10 cellular contexts compared by ENCODE assay signal in the genomic region with DNA sequence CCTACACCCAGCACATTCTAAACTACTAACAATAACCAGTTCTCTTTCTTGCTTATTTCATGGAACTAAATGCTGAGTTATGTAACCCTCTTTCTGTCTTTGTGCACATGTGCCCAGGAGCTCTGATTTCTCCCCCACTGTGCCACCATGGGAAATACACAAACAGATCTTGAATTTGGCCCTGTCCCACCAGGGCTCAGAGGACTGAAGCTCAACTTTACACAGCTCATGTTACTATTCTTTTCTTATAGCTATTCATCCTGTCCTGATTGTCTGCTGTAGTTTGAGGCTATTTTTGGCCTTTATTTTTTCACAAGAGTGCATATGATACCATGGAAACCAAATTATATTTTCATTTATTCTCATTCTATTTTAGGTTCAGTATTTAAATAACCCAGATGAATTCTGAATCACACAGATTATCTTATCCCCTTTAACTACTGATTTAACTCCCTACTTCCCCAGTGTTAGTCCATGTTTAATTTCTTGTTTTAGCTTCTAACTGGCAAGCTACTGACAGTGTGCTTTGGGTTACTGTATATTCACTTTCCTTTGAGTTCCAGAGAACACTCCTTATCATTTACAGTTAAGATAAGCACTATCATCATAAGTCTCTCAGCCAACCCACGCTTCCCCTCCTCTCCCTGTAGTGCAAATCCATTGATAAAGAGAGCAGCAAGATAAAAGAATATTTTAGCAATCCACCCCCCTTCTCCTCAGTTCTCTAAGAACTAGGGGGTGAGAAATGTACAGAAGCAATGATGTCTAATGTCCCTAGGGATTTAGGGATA.
DNase-seq lines count a peak whose midpoint lies in the region; ATAC-seq, FAIRE-seq and TF ChIP-seq lines count a peak whose summit lies in the region.
"Had no signal": no experiment of that assay in that cellular context is flagged by ENCODE, and none has a peak within 500 bp of the region (broad histone marks: within the 10 kb centered on the region; RNA-seq: fewer than 3 reads in every experiment).

No MANE protein-coding gene starts in this region.

- intact Hi-C loops in CD14-positive monocyte (cut with micrococcal nuclease) (no loop called here), K562 (cut with micrococcal nuclease) (no loop called here), PC-3 (cut with micrococcal nuclease) (loop anchor here (10.0 kb wide), 1 partner anchor 1494 kb away; no protein-coding TSS in a partner anchor)

- 0% methylated on average over 1 of the region's 1 CpG for WGBS in K562 (ENCODE audit: insufficient coverage, low coverage, missing lambda C conversion rate)

- peaks cover 79% of the 10 kb centered on the region for H3K4me1 Mint-ChIP-seq in CD14-positive monocyte

- peaks cover 0 to 1% (median 0%) of the 10 kb centered on the region in 3 donors for H3K27me3 Mint-ChIP-seq in CD14-positive monocyte (ENCODE audit: low read depth in 3 of 3)

- BruUV-seq in K562 (replicated peaks; lab: Mats Ljungman, UMichigan) (no TSS peak), PC-3 (replicated peaks; lab: Mats Ljungman, UMichigan) (no TSS peak)

- no peaks in the 10 kb centered on the region for H3K27me3 ChIP-seq in MG63
- H3K27me3 ChIP-seq in K562 (ENCODE audit: control insufficient read depth in 2 of 2, insufficient read depth in 2 of 2, low read length in 2 of 2), result no peaks in the 10 kb centered on the region
- no peaks in the 10 kb centered on the region for H3K27me3 ChIP-seq in keratinocyte (ENCODE audit: control insufficient read depth, extremely low read depth, insufficient read depth, low read length)
- no peaks in the 10 kb centered on the region for H3K27me3 ChIP-seq in PC-3 (ENCODE audit: low read length)

- no peak overlapping the region for H3K4me3 Mint-ChIP-seq in CD14-positive monocyte

- H3K9me1 ChIP-seq in K562 (ENCODE audit: control insufficient read depth, insufficient read depth, low read length) (peaks cover 3% of the 10 kb centered on the region), keratinocyte (ENCODE audit: control insufficient read depth, extremely low read depth, insufficient read depth, low read length) (no peaks in the 10 kb centered on the region)

- FAIRE-seq in K562 (lab: Jason Lieb, UNC) (peak; percentile 23), keratinocyte (lab: Jason Lieb, UNC) (no peak)
- FAIRE-seq: GM18507, H1 had no signal

- peaks cover 6% of the 10 kb centered on the region for H3F3A ChIP-seq in PC-3 (ENCODE audit: low read length, unreplicated experiment)

- H3K4me2 ChIP-seq in K562 (ENCODE audit: insufficient read depth, low read length), result peak overlapping the region; percentile 54
- peak overlapping the region; percentile 33 for H3K4me2 ChIP-seq in keratinocyte (ENCODE audit: control insufficient read depth, extremely low read depth, insufficient read depth, low read depth, low read length)
- no peak overlapping the region for H3K4me2 ChIP-seq in PC-3 (ENCODE audit: low read length)

- no peak for TF ChIP-seq RAD21 in K562 (CRISPR knock-in tag; conservative IDR thresholded peaks at IDR 0.05 in 1 of 2, IDR thresholded peaks at IDR 0.05 in 1 of 2)

- no peaks in the 10 kb centered on the region for H3K9me3 Mint-ChIP-seq in CD14-positive monocyte

- CTCF ChIA-PET in K562 (lab: Yijun Ruan, JAX; ENCODE audit: low intra/inter-chr PET ratio) (no interaction called here), PC-3 (lab: Charles Lee) (interaction anchor here (0.6 kb wide), 1 partner anchor 242 kb away, joined by 6 read pairs; no protein-coding TSS in a partner anchor)

- H3K4me1 ChIP-seq in K562 (replicated peaks in 1 of 2; ENCODE audit: control insufficient read depth in 2 of 2, insufficient read depth in 2 of 2, low read length in 2 of 2) (peaks cover 16 to 57% of the 10 kb centered on the region in 2 experiments; a peak in 4 of 5 replicates), keratinocyte (ENCODE audit: control insufficient read depth, extremely low read depth, insufficient read depth, low read length) (peaks cover 87% of the 10 kb centered on the region), PC-3 (ENCODE audit: insufficient read depth, low read length) (peaks cover 54% of the 10 kb centered on the region)

- dilution Hi-C loops in keratinocyte (cut with MboI; ENCODE audit: extremely low pct_ligation_motif_present, low sequenced_read_pairs), result no loop called here

- POLR2A ChIA-PET in K562 (lab: Yijun Ruan, JAX) (interaction anchor here (0.8 to 1.2 kb wide), 2 partner anchors 13 to 289 kb away, joined by 3 read pairs; no protein-coding TSS in a partner anchor), PC-3 (lab: Charles Lee; ENCODE audit: unreplicated experiment) (no interaction called here)

- no peak overlapping the region for H2AFZ ChIP-seq in K562 (ENCODE audit: low read depth, low read length)
- no peak overlapping the region for H2AFZ ChIP-seq in keratinocyte (ENCODE audit: control insufficient read depth, low read length)
- no peak overlapping the region for H2AFZ ChIP-seq in PC-3 (ENCODE audit: low read length)

- ATAC-seq in K562 (no peak), PC-3 (no peak), GM18505 (IDR thresholded peaks at IDR 0.05; ENCODE audit: unreplicated experiment) (no peak)

- no peak for DNase-seq in CD14-positive monocyte (ENCODE audit: low spot score)
- peak; percentile 16 for DNase-seq in MG63
- peak in 3 of 4 experiments; percentile 36 to 54 (median 36) for DNase-seq in K562 (ENCODE audit: extremely low read depth in 1 of 4, low spot score in 3 of 4)
- no peak for DNase-seq in keratinocyte (ENCODE audit: low read depth, low spot score)
- DNase-seq in activated CD4-positive, CD25-positive, alpha-beta regulatory T cell (lab: John Stamatoyannopoulos, UW), result no peak
- DNase-seq in PC-3, result no peak
- DNase-seq in NCI-H524 treated with DMSO at 0.1 percent for 48 hours (lab: John Stamatoyannopoulos, UW), result no peak

- H3K36me3 Mint-ChIP-seq in CD14-positive monocyte, result peaks cover 12 to 19% of the 10 kb centered on the region in 2 donors

- no peaks in the 10 kb centered on the region for H3K79me2 ChIP-seq in K562 (ENCODE audit: control insufficient read depth, insufficient read depth, low read length)
- H3K79me2 ChIP-seq in keratinocyte (ENCODE audit: control insufficient read depth, insufficient read depth, low read length), result no peaks in the 10 kb centered on the region
- H3K79me2 ChIP-seq in PC-3 (ENCODE audit: low read length), result no peaks in the 10 kb centered on the region

- no peak overlapping the region for H3K27ac ChIP-seq in K562 (ENCODE audit: extremely low read depth, low read depth, low read length)
- H3K27ac ChIP-seq in keratinocyte (ENCODE audit: control insufficient read depth, insufficient read depth, low read length), result peak overlapping the region; percentile 47
- H3K27ac ChIP-seq in PC-3 (ENCODE audit: low read length), result no peak overlapping the region

- no peak for TF ChIP-seq POLR2A in K562 (conservative IDR thresholded peaks at IDR 0.05)
- TF ChIP-seq POLR2A in GM18505 (IDR thresholded peaks at IDR 0.05; ENCODE audit: borderline replicate concordance, extremely low read depth, insufficient read depth, insufficient read length), result no peak

- no peaks in the 10 kb centered on the region for H3K9me3 ChIP-seq in MG63
- no peaks in the 10 kb centered on the region for H3K9me3 ChIP-seq in K562 (replicated peaks; ENCODE audit: control insufficient read depth, insufficient read depth, low read depth, low read length)
- H3K9me3 ChIP-seq in keratinocyte (ENCODE audit: control insufficient read depth, low read depth, low read length), result no peaks in the 10 kb centered on the region
- no peaks in the 10 kb centered on the region for H3K9me3 ChIP-seq in PC-3 (ENCODE audit: low read length)

- peak overlapping the region; percentile 20 to 87 (median 72) for H3K27ac Mint-ChIP-seq in CD14-positive monocyte

- TF ChIP-seq EP300 in K562 (IDR thresholded peaks at IDR 0.05; ENCODE audit: low read length), result peak; percentile 76; the same call in 1 of the 2 replicates

- H3K36me3 ChIP-seq in MG63 (peaks cover 43% of the 10 kb centered on the region), K562 (ENCODE audit: control insufficient read depth, insufficient read depth, low read length) (peaks cover 55% of the 10 kb centered on the region), keratinocyte (ENCODE audit: control insufficient read depth in 2 of 2, extremely low read depth in 1 of 2, insufficient read depth in 2 of 2, low read length in 2 of 2) (peaks cover 0 to 18% of the 10 kb centered on the region in 2 experiments), PC-3 (ENCODE audit: low read depth, low read length) (peaks cover 11% of the 10 kb centered on the region)

- no peaks in the 10 kb centered on the region for H3K9me2 ChIP-seq in PC-3 (replicated peaks; ENCODE audit: low read length)

- in situ Hi-C loops in K562 (cut with MboI), result no loop called here

- H3K9ac ChIP-seq in K562 (ENCODE audit: insufficient read depth in 1 of 2, low read depth in 2 of 2, low read length in 2 of 2) (peak overlapping the region in 1 of 2 experiments; percentile 30; a peak in 1 of 4 replicates), keratinocyte (ENCODE audit: control insufficient read depth, extremely low read depth, insufficient read depth, low read length) (peak overlapping the region; percentile 24), PC-3 (ENCODE audit: low read length) (no peak overlapping the region)

- TF ChIP-seq CTCF in CD14-positive monocyte (IDR thresholded peaks at IDR 0.05), result no peak
- TF ChIP-seq CTCF in K562 (IDR thresholded peaks at IDR 0.05 in 2 of 3, conservative IDR thresholded peaks at IDR 0.05 in 1 of 3; ENCODE audit: insufficient read depth in 2 of 3, low read depth in 1 of 3, low read length in 3 of 3), result no peak
- TF ChIP-seq CTCF in keratinocyte (optimal IDR thresholded peaks at IDR 0.05 in 1 of 3, IDR thresholded peaks at IDR 0.05 in 1 of 3, conservative IDR thresholded peaks at IDR 0.05 in 1 of 3; ENCODE audit: extremely low read depth in 1 of 3, insufficient read depth in 2 of 3, low read length in 3 of 3), result no peak
- no peak for TF ChIP-seq CTCF in PC-3 (conservative IDR thresholded peaks at IDR 0.05; ENCODE audit: low read depth, low read length)

- H3K4me3 ChIP-seq in MG63, result no peak overlapping the region
- no peak overlapping the region for H3K4me3 ChIP-seq in K562
- H3K4me3 ChIP-seq in keratinocyte (ENCODE audit: control insufficient read depth in 2 of 3, extremely low read depth in 1 of 3, insufficient read depth in 2 of 3, low read depth in 1 of 3, low read length in 3 of 3), result no peak overlapping the region
- no peak overlapping the region for H3K4me3 ChIP-seq in PC-3 (ENCODE audit: low read length)

- H4K20me1 ChIP-seq in K562 (replicated peaks; ENCODE audit: control insufficient read depth, insufficient read depth, low read length) (no peaks in the 10 kb centered on the region), keratinocyte (ENCODE audit: control insufficient read depth, extremely low read depth, insufficient read depth, low read length) (no peaks in the 10 kb centered on the region), PC-3 (ENCODE audit: low read length) (no peaks in the 10 kb centered on the region)

TF ChIP-seq in K562, 482 proteins besides CTCF, POLR2A, EP300 and RAD21 (continues in another document):
- peak; percentile 76 for TF ChIP-seq EGR1 (conservative IDR thresholded peaks at IDR 0.05)
- peak; percentile 41; the same call in 1 of the 2 replicates for TF ChIP-seq CBFA2T2 (conservative IDR thresholded peaks at IDR 0.05)
- TF ChIP-seq ETV1 (tag; conservative IDR thresholded peaks at IDR 0.05; ENCODE audit: low read depth), result no peak
- no peak for TF ChIP-seq ZNF766 (CRISPR knock-in tag; conservative IDR thresholded peaks at IDR 0.05)
- TF ChIP-seq POU5F1 (IDR thresholded peaks at IDR 0.05; ENCODE audit: borderline replicate concordance, low read depth, low read length, partially characterized antibody), result no peak

Comparison
In these comparisons a context has a peak if more than half of its experiments do, and no peak if none do; other contexts are left out.
1. DNase-seq: peak in MG63 (single experiment) and K562 (3 of 4); none in CD14-positive monocyte (single experiment), keratinocyte (single experiment), activated CD4-positive, CD25-positive, alpha-beta regulatory T cell (0 of 4), PC-3 (single experiment) and NCI-H524 treated with DMSO at 0.1 percent for 48 hours (single experiment).